13 cellular contexts compared by ENCODE assay signal in genomic region chr15:66115568-66116206, GRCh38.
DNase-seq lines count a peak whose midpoint lies in the region; ATAC-seq, FAIRE-seq and TF ChIP-seq lines count a peak whose summit lies in the region.
"Had no signal": no experiment of that assay in that cellular context is flagged by ENCODE, and none has a peak within 500 bp of the region (broad histone marks: within the 10 kb centered on the region; RNA-seq: fewer than 3 reads in every experiment).

No MANE protein-coding gene starts in this region.

- CTCF ChIA-PET in activated CD4-positive, alpha-beta T cell treated with anti-CD3 and anti-CD28 coated beads for 36 hours (lab: Charles Lee) = no interaction called here

- 13 to 37% (median 35%) methylated on average over 18 of the region's 18 CpGs for WGBS in small intestine, 3 donors
- 51 to 64% methylated on average over 18 of the region's 18 CpGs for WGBS in thyroid gland, 2 donors

- H3K27ac Mint-ChIP-seq in activated CD4-positive, alpha-beta T cell treated with anti-CD3 and anti-CD28 coated beads for 36 hours = no peak overlapping the region
- no peak overlapping the region for H3K27ac Mint-ChIP-seq in activated naive CD4-positive, alpha-beta T cell treated with anti-CD3 and anti-CD28 coated beads, Interleukin-2, amount 50 U/mL, for 24 hours

- intact Hi-C loops in activated CD4-positive, alpha-beta T cell treated with anti-CD3 and anti-CD28 coated beads for 36 hours (cut with DNase I, micrococcal nuclease) = no loop called here
- intact Hi-C loops in thyroid gland (cut with DNase I) = no loop called here

- H3K27ac ChIP-seq in OCI-LY1 (ENCODE audit: low read depth, low read length, poor library complexity, severe bottlenecking) = no peak overlapping the region
- no peak overlapping the region for H3K27ac ChIP-seq in small intestine (ENCODE audit: low read depth in 1 of 2, low read length in 1 of 2)
- H3K27ac ChIP-seq in thyroid gland = no peak overlapping the region
- H3K27ac ChIP-seq: cardiac muscle cell, left ventricle myocardium inferior, testis had no signal

- H3K36me3 ChIP-seq in OCI-LY1 (ENCODE audit: insufficient read depth, low read length) (peaks cover 90% of the 10 kb centered on the region), small intestine (ENCODE audit: control insufficient read depth in 2 of 2, insufficient read depth in 2 of 2, low read length in 2 of 2) (no peaks in the 10 kb centered on the region), thyroid gland (no peaks in the 10 kb centered on the region)
- H3K36me3 ChIP-seq: cardiac muscle cell, left ventricle myocardium inferior had no signal

- ATAC-seq in activated CD4-positive, alpha-beta T cell treated with anti-CD3 and anti-CD28 coated beads for 36 hours = no peak
- ATAC-seq in GM18520 (IDR thresholded peaks at IDR 0.05; ENCODE audit: unreplicated experiment) = no peak

- peaks cover 2% of the 10 kb centered on the region for H3K4me1 Mint-ChIP-seq in activated CD4-positive, alpha-beta T cell treated with anti-CD3 and anti-CD28 coated beads for 36 hours
- H3K4me1 Mint-ChIP-seq in activated naive CD4-positive, alpha-beta T cell treated with anti-CD3 and anti-CD28 coated beads, Interleukin-2, amount 50 U/mL, for 24 hours = peaks cover 10% of the 10 kb centered on the region

- no peaks in the 10 kb centered on the region for H3K36me3 Mint-ChIP-seq in activated CD4-positive, alpha-beta T cell treated with anti-CD3 and anti-CD28 coated beads for 36 hours (ENCODE audit: low read depth)
- no peaks in the 10 kb centered on the region for H3K36me3 Mint-ChIP-seq in activated naive CD4-positive, alpha-beta T cell treated with anti-CD3 and anti-CD28 coated beads, Interleukin-2, amount 50 U/mL, for 24 hours

- H3K9me3 ChIP-seq in OCI-LY1 (ENCODE audit: low read length) = no peaks in the 10 kb centered on the region
- H3K9me3 ChIP-seq in small intestine (ENCODE audit: control insufficient read depth, low read depth) = no peaks in the 10 kb centered on the region
- H3K9me3 ChIP-seq in thyroid gland = no peaks in the 10 kb centered on the region
- H3K9me3 ChIP-seq: left ventricle myocardium inferior, testis had no signal

- TF ChIP-seq POLR2A in thyroid gland (IDR thresholded peaks at IDR 0.05) = no peak

- H4K20me1 ChIP-seq in OCI-LY1 (ENCODE audit: insufficient read depth, low read length) = no peaks in the 10 kb centered on the region

- no peak for FAIRE-seq in small intestine (lab: Jason Lieb, UNC)
- FAIRE-seq: GM19239 had no signal

- POLR2A ChIA-PET in activated CD4-positive, alpha-beta T cell treated with anti-CD3 and anti-CD28 coated beads for 36 hours (lab: Charles Lee) = no interaction called here

- H3K4me2 ChIP-seq in OCI-LY1 (ENCODE audit: low read length) = no peak overlapping the region; the same call in 1 of the 2 replicates

- H3K4me1 ChIP-seq in OCI-LY1 (ENCODE audit: insufficient read depth, low read length, severe bottlenecking) = peaks cover 26% of the 10 kb centered on the region
- H3K4me1 ChIP-seq in small intestine (ENCODE audit: control insufficient read depth in 2 of 2, insufficient read depth in 1 of 2, low read depth in 1 of 2, low read length in 1 of 2) = no peaks in the 10 kb centered on the region
- H3K4me1 ChIP-seq in thyroid gland = no peaks in the 10 kb centered on the region
- H3K4me1 ChIP-seq: left ventricle myocardium inferior, testis had no signal

- H3K4me3 ChIP-seq in OCI-LY1 (ENCODE audit: low read depth, low read length, poor library complexity, severe bottlenecking) (no peak overlapping the region), small intestine (ENCODE audit: low read depth in 1 of 2, low read length in 2 of 2) (no peak overlapping the region), thyroid gland (replicated peaks in 1 of 3) (no peak overlapping the region)
- H3K4me3 ChIP-seq: cardiac muscle cell, left ventricle myocardium inferior, testis had no signal

- H3K9ac ChIP-seq in OCI-LY1 (ENCODE audit: low read length) = no peak overlapping the region

- peak; percentile 25; the same call in 1 of the 2 replicates for TF ChIP-seq CTCF in OCI-LY1 (IDR thresholded peaks at IDR 0.05; ENCODE audit: low read length)
- no peak for TF ChIP-seq CTCF in thyroid gland (IDR thresholded peaks at IDR 0.05)

- no peaks in the 10 kb centered on the region for H3K9me2 ChIP-seq in OCI-LY1 (ENCODE audit: low read depth, low read length)

- H3K27me3 ChIP-seq in OCI-LY1 (ENCODE audit: insufficient read depth, low read length) (no peaks in the 10 kb centered on the region), small intestine (ENCODE audit: control insufficient read depth in 2 of 2, insufficient read depth in 2 of 2, low read length in 2 of 2) (no peaks in the 10 kb centered on the region), thyroid gland (no peaks in the 10 kb centered on the region)
- H3K27me3 ChIP-seq: cardiac muscle cell, testis had no signal

- no peak overlapping the region for H2AFZ ChIP-seq in OCI-LY1 (ENCODE audit: low read length)

- no peaks in the 10 kb centered on the region for H3K79me2 ChIP-seq in OCI-LY1 (ENCODE audit: insufficient read depth, low read length)

- peaks cover 1% of the 10 kb centered on the region for H3K27me3 Mint-ChIP-seq in activated CD4-positive, alpha-beta T cell treated with anti-CD3 and anti-CD28 coated beads for 36 hours
- H3K27me3 Mint-ChIP-seq in activated naive CD4-positive, alpha-beta T cell treated with anti-CD3 and anti-CD28 coated beads, Interleukin-2, amount 50 U/mL, for 24 hours = no peaks in the 10 kb centered on the region

- DNase-seq in activated CD4-positive, alpha-beta T cell treated with anti-CD3 and anti-CD28 coated beads for 36 hours = peak; percentile 17
- no peak for DNase-seq in activated CD4-positive, alpha-beta T cell treated with anti-CD3 and anti-CD28 coated beads for 48 hours
- DNase-seq in small intestine (peak; percentile 69), thyroid gland (no peak), HCEC 1CT (no peak)
- DNase-seq: left ventricle myocardium inferior, NCI-H1417 treated with DMSO at 0.1 percent for 48 hours, testis had no signal

- no peak overlapping the region for H3K4me3 Mint-ChIP-seq in activated CD4-positive, alpha-beta T cell treated with anti-CD3 and anti-CD28 coated beads for 36 hours
- H3K4me3 Mint-ChIP-seq in activated naive CD4-positive, alpha-beta T cell treated with anti-CD3 and anti-CD28 coated beads, Interleukin-2, amount 50 U/mL, for 24 hours = peak overlapping the region; percentile 36

- H3F3A ChIP-seq in OCI-LY1 (ENCODE audit: insufficient read depth, low read length) = no peaks in the 10 kb centered on the region

- no peaks in the 10 kb centered on the region for H3K9me3 Mint-ChIP-seq in activated CD4-positive, alpha-beta T cell treated with anti-CD3 and anti-CD28 coated beads for 36 hours (ENCODE audit: low read depth)
- no peaks in the 10 kb centered on the region for H3K9me3 Mint-ChIP-seq in activated naive CD4-positive, alpha-beta T cell treated with anti-CD3 and anti-CD28 coated beads, Interleukin-2, amount 50 U/mL, for 24 hours

Comparison
In these comparisons a context has a peak if more than half of its experiments do, and no peak if none do; other contexts are left out.
1. DNase-seq: peak in activated CD4-positive, alpha-beta T cell treated with anti-CD3 and anti-CD28 coated beads for 36 hours (single experiment) and small intestine (single experiment); none in activated CD4-positive, alpha-beta T cell treated with anti-CD3 and anti-CD28 coated beads for 48 hours (single experiment), thyroid gland (0 of 2) and HCEC 1CT (single experiment).